18 cellular contexts compared by ENCODE assay signal in the genomic region with DNA sequence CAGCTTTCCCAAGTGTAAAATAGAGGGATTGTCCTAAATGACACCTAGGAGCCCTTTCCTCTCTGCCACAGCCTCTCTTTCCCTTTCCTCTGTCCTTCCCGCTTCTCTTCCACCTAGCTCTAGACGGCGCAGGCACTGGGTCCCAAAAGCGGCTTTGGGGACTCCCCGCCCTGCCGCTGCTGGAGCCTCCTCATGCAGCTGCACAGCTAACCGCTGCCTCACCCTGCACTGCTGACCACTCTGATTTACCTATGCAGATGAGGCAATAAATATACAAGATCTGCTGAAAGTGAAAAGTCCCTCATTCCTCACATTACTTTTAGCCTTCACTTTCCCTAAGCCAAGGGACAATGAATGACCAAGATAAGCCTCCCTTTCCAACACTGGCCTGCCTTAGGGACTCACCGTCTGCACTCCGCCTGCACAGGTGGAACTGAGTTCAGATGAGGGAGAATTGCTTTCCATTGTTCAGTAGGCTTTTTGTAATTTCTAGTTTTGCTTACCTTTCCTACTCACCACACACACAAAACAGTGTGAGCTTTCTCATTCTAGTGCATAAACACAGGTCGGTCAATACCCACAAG.
DNase-seq lines count a peak whose midpoint lies in the region; ATAC-seq and TF ChIP-seq lines count a peak whose summit lies in the region.
"Had no signal": no experiment of that assay in that cellular context is flagged by ENCODE, and none has a peak within 500 bp of the region (broad histone marks: within the 10 kb centered on the region; RNA-seq: fewer than 3 reads in every experiment).

No MANE protein-coding gene starts in this region.

- H3K4me1 ChIP-seq in H9 (ENCODE audit: insufficient read depth, low read length) (peaks cover 2% of the 10 kb centered on the region; the same call in 1 of the 2 replicates), osteoblast (ENCODE audit: insufficient read depth, low read length) (peaks cover 17% of the 10 kb centered on the region)
- H3K4me1 ChIP-seq: BE2C had no signal

- H3K4me3 ChIP-seq in osteoblast (ENCODE audit: insufficient read depth, low read length): no peak overlapping the region
- H3K4me3 ChIP-seq: esophagus squamous epithelium had no signal

- H3K18ac ChIP-seq in H9 (ENCODE audit: insufficient read length, low read depth, low read length): no peak overlapping the region

- H3K9ac ChIP-seq in H9 (ENCODE audit: extremely low read depth, insufficient read length, low read length): no peak overlapping the region

- H4K8ac ChIP-seq in H9 (replicated peaks; ENCODE audit: insufficient read length, low read depth, low read length): no peak overlapping the region

- DNase-seq in H9 (no peak), naive B cell (no peak), NCI-H510A treated with DMSO at 0.1 percent for 48 hours (lab: John Stamatoyannopoulos, UW) (no peak), islet precursor cell (no peak), osteoblast (ENCODE audit: insufficient read length, low spot score, missing footprints) (no peak), SKM-1 (lab: John Stamatoyannopoulos, UW; ENCODE audit: unreplicated experiment) (no peak)
- DNase-seq: activated CD4-positive, CD25-positive, alpha-beta regulatory T cell; activated naive CD4-positive, alpha-beta T cell treated with anti-CD3 and anti-CD28 coated beads for 36 hours; BE2C; esophagus squamous epithelium; head of caudate nucleus; midbrain; occipital lobe; stimulated activated naive CD4-positive, alpha-beta T cell treated with Interleukin-2 at 50 U/mL for 16 hours had no signal

- H4K20me1 ChIP-seq in H9 (ENCODE audit: control insufficient read depth, insufficient read depth, insufficient read length): no peaks in the 10 kb centered on the region
- no peaks in the 10 kb centered on the region for H4K20me1 ChIP-seq in osteoblast (ENCODE audit: insufficient read depth, low read length)

- ATAC-seq in GM18909 (IDR thresholded peaks at IDR 0.05; ENCODE audit: poor library complexity, unreplicated experiment) (peak; percentile 51), HG03432 (IDR thresholded peaks at IDR 0.05; ENCODE audit: unreplicated experiment) (peak; percentile 73), naive B cell (ENCODE audit: low read depth in 2 of 2) (peak; percentile 46 to 55)

- H2BK12ac ChIP-seq in H9 (ENCODE audit: insufficient read length, low read depth, low read length): no peak overlapping the region

- no peaks in the 10 kb centered on the region for H3K79me2 ChIP-seq in H9 (ENCODE audit: insufficient read depth, low read length)
- H3K79me2 ChIP-seq in osteoblast (ENCODE audit: insufficient read depth, low read length): no peaks in the 10 kb centered on the region

- no peaks in the 10 kb centered on the region for H3K23me2 ChIP-seq in H9 (ENCODE audit: insufficient read length, low read depth, low read length, poor library complexity, severe bottlenecking)

- no peaks in the 10 kb centered on the region for H3K36me3 ChIP-seq in osteoblast (ENCODE audit: insufficient read depth, low read length)
- H3K36me3 ChIP-seq: BE2C, esophagus squamous epithelium had no signal

- no peak overlapping the region for H2AK5ac ChIP-seq in H9 (ENCODE audit: insufficient read length, low read length)

- H3K36me3 Mint-ChIP-seq in H9 (ENCODE audit: insufficient read depth in 1 of 3, low read depth in 3 of 3): no peaks in the 10 kb centered on the region
- H3K36me3 Mint-ChIP-seq in naive B cell: no peaks in the 10 kb centered on the region
- H3K36me3 Mint-ChIP-seq: brain had no signal

- no CpG with 5 or more reads among the region's 10 CpGs for WGBS in H9 (ENCODE audit: extremely low coverage, insufficient read length, low lambda C conversion rate)

- no peak overlapping the region for H2BK20ac ChIP-seq in H9 (ENCODE audit: low read depth, low read length, poor library complexity, severe bottlenecking)

- H2BK5ac ChIP-seq in H9 (ENCODE audit: insufficient read length, low read length): no peak overlapping the region

- H3K4me3 Mint-ChIP-seq in H9 (no peak overlapping the region), naive B cell (peak overlapping the region in 2 of 8 donors; percentile 29 to 80)
- H3K4me3 Mint-ChIP-seq: activated naive CD4-positive, alpha-beta T cell treated with anti-CD3 and anti-CD28 coated beads for 36 hours; brain; T-helper 1 cell treated with Interleukin-12 subunit alpha and Interleukin-12 subunit beta and Interleukin-4 antibody, amounts not matched to agents 30 μg/mL and 1 μg/mL, for 36 hours had no signal

- H3K4me2 ChIP-seq in H9 (ENCODE audit: insufficient read depth, insufficient read length, low read length) (no peak overlapping the region), osteoblast (ENCODE audit: insufficient read depth, low read length) (no peak overlapping the region)

- H3K27ac Mint-ChIP-seq in H9 (no peak overlapping the region), naive B cell (no peak overlapping the region)
- H3K27ac Mint-ChIP-seq: activated naive CD4-positive, alpha-beta T cell treated with anti-CD3 and anti-CD28 coated beads for 36 hours; brain; T-helper 1 cell treated with Interleukin-12 subunit alpha and Interleukin-12 subunit beta and Interleukin-4 antibody, amounts not matched to agents 30 μg/mL and 1 μg/mL, for 36 hours had no signal

- peak overlapping the region; percentile 11 for H2BK120ac ChIP-seq in H9 (ENCODE audit: low read depth, low read length, poor library complexity, severe bottlenecking)

- no peak overlapping the region for H4K91ac ChIP-seq in H9 (ENCODE audit: insufficient read length, low read depth, low read length)

- no peak for TF ChIP-seq CTCF in H9 (conservative IDR thresholded peaks at IDR 0.05)
- TF ChIP-seq CTCF in osteoblast (IDR thresholded peaks at IDR 0.05; ENCODE audit: extremely low read depth, low read depth, low read length): no peak

- H3K4ac ChIP-seq in H9 (ENCODE audit: low read depth, low read length): no peak overlapping the region

- no peak overlapping the region for H2AFZ ChIP-seq in H9 (ENCODE audit: low read length)
- no peak overlapping the region for H2AFZ ChIP-seq in osteoblast (ENCODE audit: low read length)

- no peaks in the 10 kb centered on the region for H3K27me3 ChIP-seq in H9 (ENCODE audit: insufficient read depth, low read length)
- no peaks in the 10 kb centered on the region for H3K27me3 ChIP-seq in osteoblast (ENCODE audit: insufficient read depth, low read length)
- H3K27me3 ChIP-seq: BE2C, esophagus squamous epithelium had no signal

- H3K27me3 Mint-ChIP-seq in H9 (ENCODE audit: low read depth): no peaks in the 10 kb centered on the region
- H3K27me3 Mint-ChIP-seq in naive B cell: peaks cover 0 to 8% (median 3%) of the 10 kb centered on the region in 3 donors

- no peak overlapping the region for H2BK15ac ChIP-seq in H9 (ENCODE audit: low read depth, low read length)

- H4K5ac ChIP-seq in H9 (ENCODE audit: insufficient read length, low read depth, low read length): no peak overlapping the region

- H3T11ph ChIP-seq in H9 (ENCODE audit: low read length): no peak overlapping the region

- H3K79me1 ChIP-seq in H9 (ENCODE audit: insufficient read depth, low read depth, low read length, poor library complexity, severe bottlenecking): no peaks in the 10 kb centered on the region

- no peaks in the 10 kb centered on the region for H3K9me3 ChIP-seq in H9 (ENCODE audit: control insufficient read depth, low read depth, low read length)
- H3K9me3 ChIP-seq in osteoblast (ENCODE audit: low read depth, low read length): no peaks in the 10 kb centered on the region
- H3K9me3 ChIP-seq: BE2C, esophagus squamous epithelium had no signal

- H3K27ac ChIP-seq in H9 (ENCODE audit: insufficient read length, low read depth, low read length) (no peak overlapping the region), osteoblast (ENCODE audit: low read depth, low read length) (no peak overlapping the region)

- no peak overlapping the region for H3K14ac ChIP-seq in H9 (ENCODE audit: insufficient read depth, low read length)

- no peaks in the 10 kb centered on the region for H3K9me3 Mint-ChIP-seq in H9
- peaks cover 0 to 2% (median 0%) of the 10 kb centered on the region in 7 donors for H3K9me3 Mint-ChIP-seq in naive B cell
- H3K9me3 Mint-ChIP-seq: activated naive CD4-positive, alpha-beta T cell treated with anti-CD3 and anti-CD28 coated beads for 36 hours; brain; T-helper 1 cell treated with Interleukin-12 subunit alpha and Interleukin-12 subunit beta and Interleukin-4 antibody, amounts not matched to agents 30 μg/mL and 1 μg/mL, for 36 hours had no signal

- H3K4me1 Mint-ChIP-seq in H9 (peaks cover 11 to 18% of the 10 kb centered on the region in 2 experiments), naive B cell (peaks cover 3 to 14% (median 10%) of the 10 kb centered on the region in 3 donors)

- H3K23ac ChIP-seq in H9 (ENCODE audit: insufficient read length, low read depth, low read length): no peak overlapping the region

- no peak overlapping the region for H3K56ac ChIP-seq in H9 (ENCODE audit: insufficient read length, low read depth, low read length)
